Comparison of ENCODE assay signal across 8 cellular contexts in the genomic region with DNA sequence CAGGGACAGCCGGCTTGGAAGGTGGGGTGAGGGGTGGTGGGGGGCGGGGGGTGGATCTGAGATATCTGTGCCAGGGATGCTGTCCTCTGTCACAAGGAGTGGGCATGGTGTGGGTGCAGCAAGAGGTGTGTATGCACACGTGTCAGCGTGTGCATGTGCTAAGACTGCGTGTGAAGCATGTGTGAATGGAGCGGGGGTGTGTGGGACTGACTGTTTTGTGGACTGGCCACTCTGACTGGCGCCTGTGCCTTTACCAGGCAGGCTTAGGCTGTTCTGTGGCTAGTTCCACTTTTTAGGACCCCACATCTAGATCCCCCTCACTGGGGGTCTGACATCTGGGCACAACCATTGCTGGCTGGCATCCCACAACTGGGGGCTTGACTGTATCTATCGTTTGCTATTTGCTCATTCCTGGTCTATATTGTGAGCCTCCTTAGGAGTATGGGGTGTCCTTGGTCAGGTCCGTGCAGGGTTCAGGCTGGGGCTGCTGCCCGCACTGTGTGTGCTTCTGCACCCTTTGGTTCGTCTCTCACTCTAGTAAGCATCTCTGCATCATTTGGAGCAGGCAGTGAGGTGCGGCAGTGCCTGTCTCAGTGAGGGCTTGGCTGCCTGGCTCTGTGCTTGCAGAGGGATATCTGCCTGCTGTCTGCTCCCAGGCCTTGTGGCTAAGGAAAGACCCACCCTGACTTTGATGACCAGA. TPM values are rescaled to one million over a fixed set of nuclear protein-coding genes. Genes with fewer than 3 reads are reported as not detected.
DNase-seq lines count a peak whose midpoint lies in the region; ATAC-seq, FAIRE-seq and TF ChIP-seq lines count a peak whose summit lies in the region.

No MANE protein-coding gene starts in this region.

- peak overlapping the region; percentile 84 for H3K4me3 Mint-ChIP-seq in activated CD4-positive, alpha-beta T cell treated with anti-CD3 and anti-CD28 coated beads, Interleukin-2, amount 10 ng/mL, durations not matched to agents 7 days and 5 days
- H3K4me3 Mint-ChIP-seq in activated naive CD4-positive, alpha-beta T cell treated with anti-CD3 and anti-CD28 coated beads, Interleukin-2, amount 50 U/mL, for 24 hours, result peak overlapping the region; percentile 91

- H3K36me3 Mint-ChIP-seq in activated CD4-positive, alpha-beta T cell treated with anti-CD3 and anti-CD28 coated beads, Interleukin-2, amount 10 ng/mL, durations not matched to agents 7 days and 5 days (ENCODE audit: low read depth), result peaks cover 18% of the 10 kb centered on the region
- no peaks in the 10 kb centered on the region for H3K36me3 Mint-ChIP-seq in activated naive CD4-positive, alpha-beta T cell treated with anti-CD3 and anti-CD28 coated beads, Interleukin-2, amount 50 U/mL, for 24 hours

- H3K4me3 ChIP-seq in iPS-20b (ENCODE audit: low read length) (peak overlapping the region; percentile 71; the same call in 1 of the 2 replicates), thoracic aorta (peak overlapping the region; percentile 88)

- H3K9ac ChIP-seq in iPS-20b (ENCODE audit: low read depth, low read length), result peak overlapping the region; percentile 59; the same call in 1 of the 2 replicates

- H3K27ac ChIP-seq in iPS-20b (ENCODE audit: low read length) (no peak overlapping the region), thoracic aorta (peak overlapping the region; percentile 79 to 93)

- no peak for TF ChIP-seq CTCF in thoracic aorta (IDR thresholded peaks at IDR 0.05)
- no peak for TF ChIP-seq CTCF in D721Med (IDR thresholded peaks at IDR 0.05; ENCODE audit: insufficient read depth, missing control alignments)

- H3K27me3 Mint-ChIP-seq in activated CD4-positive, alpha-beta T cell treated with anti-CD3 and anti-CD28 coated beads, Interleukin-2, amount 10 ng/mL, durations not matched to agents 7 days and 5 days, result no peaks in the 10 kb centered on the region
- no peaks in the 10 kb centered on the region for H3K27me3 Mint-ChIP-seq in activated naive CD4-positive, alpha-beta T cell treated with anti-CD3 and anti-CD28 coated beads, Interleukin-2, amount 50 U/mL, for 24 hours

- POLR2A ChIA-PET in activated CD4-positive, alpha-beta T cell treated with anti-CD3 and anti-CD28 coated beads, Interleukin-2, amount 10 ng/mL, durations not matched to agents 7 days and 5 days (lab: Charles Lee), result no interaction called here

- H3K27me3 ChIP-seq in iPS-20b (ENCODE audit: insufficient read depth, low read length) (no peaks in the 10 kb centered on the region), thoracic aorta (replicated peaks; ENCODE audit: insufficient read depth) (no peaks in the 10 kb centered on the region)

- FAIRE-seq in D721Med (lab: Jason Lieb, UNC), result no peak

- H3K9me3 ChIP-seq in iPS-20b (ENCODE audit: insufficient read depth, low read depth, low read length) (no peaks in the 10 kb centered on the region), thoracic aorta (no peaks in the 10 kb centered on the region)

- CTCF ChIA-PET in activated CD4-positive, alpha-beta T cell treated with anti-CD3 and anti-CD28 coated beads, Interleukin-2, amount 10 ng/mL, durations not matched to agents 7 days and 5 days (lab: Charles Lee), result interaction anchor here (0.6 to 3.7 kb wide), 2 partner anchors 16 to 363 kb away, joined by 3 to 10 read pairs; a partner anchor contains a TSS

- DNase-seq in activated CD4-positive, alpha-beta T cell treated with anti-CD3 and anti-CD28 coated beads, Interleukin-2, amount 10 ng/mL, durations not matched to agents 7 days and 5 days, result no peak
- no peak for DNase-seq in activated CD4-positive, alpha-beta T cell treated with anti-CD3 and anti-CD28 coated beads, Interleukin-2, amount 50 U/mL, for 48 hours
- no peak for DNase-seq in thoracic aorta (ENCODE audit: low spot score)
- no peak for DNase-seq in D721Med (ENCODE audit: insufficient read length, low spot score)
- no peak for DNase-seq in NCI-H1436 treated with DMSO at 0.1 percent for 48 hours (lab: John Stamatoyannopoulos, UW)

- H3K4me1 Mint-ChIP-seq in activated CD4-positive, alpha-beta T cell treated with anti-CD3 and anti-CD28 coated beads, Interleukin-2, amount 10 ng/mL, durations not matched to agents 7 days and 5 days, result peaks cover 67% of the 10 kb centered on the region
- H3K4me1 Mint-ChIP-seq in activated naive CD4-positive, alpha-beta T cell treated with anti-CD3 and anti-CD28 coated beads, Interleukin-2, amount 50 U/mL, for 24 hours, result peaks cover 63% of the 10 kb centered on the region

- H3K4me1 ChIP-seq in iPS-20b (ENCODE audit: insufficient read depth, low read length) (peaks cover 12% of the 10 kb centered on the region; the same call in 1 of the 2 replicates), thoracic aorta (ENCODE audit: control insufficient read depth in 1 of 2, low read depth in 2 of 2) (peaks cover 29 to 44% of the 10 kb centered on the region in 2 donors)

- ATAC-seq in thoracic aorta (ENCODE audit: insufficient number of reproducible peaks, low FRiP score, low read depth), result no peak
- ATAC-seq in GM21367 (IDR thresholded peaks at IDR 0.05; ENCODE audit: unreplicated experiment), result no peak

- peaks cover 8% of the 10 kb centered on the region; the same call in 1 of the 2 replicates for H3K36me3 ChIP-seq in iPS-20b (ENCODE audit: insufficient read depth, low read depth, low read length)
- peaks cover 6% of the 10 kb centered on the region for H3K36me3 ChIP-seq in thoracic aorta

- H3K27ac Mint-ChIP-seq in activated CD4-positive, alpha-beta T cell treated with anti-CD3 and anti-CD28 coated beads, Interleukin-2, amount 10 ng/mL, durations not matched to agents 7 days and 5 days, result peak overlapping the region; percentile 86
- peak overlapping the region; percentile 81 for H3K27ac Mint-ChIP-seq in activated naive CD4-positive, alpha-beta T cell treated with anti-CD3 and anti-CD28 coated beads, Interleukin-2, amount 50 U/mL, for 24 hours

- no peaks in the 10 kb centered on the region for H3K9me3 Mint-ChIP-seq in activated CD4-positive, alpha-beta T cell treated with anti-CD3 and anti-CD28 coated beads, Interleukin-2, amount 10 ng/mL, durations not matched to agents 7 days and 5 days
- no peaks in the 10 kb centered on the region for H3K9me3 Mint-ChIP-seq in activated naive CD4-positive, alpha-beta T cell treated with anti-CD3 and anti-CD28 coated beads, Interleukin-2, amount 50 U/mL, for 24 hours

RNA-seq across cellular contexts. Expression of a gene that starts 1.9 kb away (rescaled TPM):
- 100 to 1,000 TPM; 116 to 120 TPM for total RNA-seq in activated CD4-positive, alpha-beta T cell treated with anti-CD3 and anti-CD28 coated beads, Interleukin-2, amount 10 ng/mL, durations not matched to agents 7 days and 5 days
- total RNA-seq in thoracic aorta, result 100 to 1,000 TPM; 169 to 202 TPM

RNA-seq across cellular contexts. Expression of a gene that starts 2.1 kb away (rescaled TPM):
- not detected for total RNA-seq in activated CD4-positive, alpha-beta T cell treated with anti-CD3 and anti-CD28 coated beads, Interleukin-2, amount 10 ng/mL, durations not matched to agents 7 days and 5 days
- not detected for total RNA-seq in thoracic aorta

RNA-seq across cellular contexts. Expression of a gene that starts 34.3 kb away (rescaled TPM):
- 10 to 100 TPM; 34.3 to 36.3 TPM for total RNA-seq in activated CD4-positive, alpha-beta T cell treated with anti-CD3 and anti-CD28 coated beads, Interleukin-2, amount 10 ng/mL, durations not matched to agents 7 days and 5 days
- total RNA-seq in thoracic aorta, result 10 to 100 TPM; 15.7 to 28.4 TPM

RNA-seq across cellular contexts. Expression of a gene that starts 46.3 kb away (rescaled TPM):
- total RNA-seq in activated CD4-positive, alpha-beta T cell treated with anti-CD3 and anti-CD28 coated beads, Interleukin-2, amount 10 ng/mL, durations not matched to agents 7 days and 5 days, result 10 to 100 TPM; 33.4 to 33.5 TPM
- total RNA-seq in thoracic aorta, result 10 to 100 TPM; 49.0 to 72.4 TPM
